ENCODE assay signal across 9 cellular contexts in genomic region chr17:64599187-64599676, GRCh38.
DNase-seq lines count a peak whose midpoint lies in the region; ATAC-seq and TF ChIP-seq lines count a peak whose summit lies in the region.
"Had no signal": no experiment of that assay in that cellular context is flagged by ENCODE, and none has a peak within 500 bp of the region (broad histone marks: within the 10 kb centered on the region; RNA-seq: fewer than 3 reads in every experiment).

No MANE protein-coding gene starts in this region.

- H3K4me2 ChIP-seq in DND-41 (ENCODE audit: insufficient read depth, low read length): no peak overlapping the region

- peaks cover 55% of the 10 kb centered on the region for H3K79me2 ChIP-seq in DND-41 (ENCODE audit: insufficient read depth, low read length)

- H2AFZ ChIP-seq in DND-41 (ENCODE audit: low read depth, low read length): no peak overlapping the region

- H3K9me3 Mint-ChIP-seq in HFFc6: no peaks in the 10 kb centered on the region
- H3K9me3 Mint-ChIP-seq in activated naive CD4-positive, alpha-beta T cell treated with anti-CD3 and anti-CD28 coated beads, Interleukin-2, amount 10 ng/mL, durations not matched to agents 7 days and 5 days: no peaks in the 10 kb centered on the region

- no peaks in the 10 kb centered on the region for H3K9me3 ChIP-seq in DND-41 (ENCODE audit: insufficient read depth, low read length, severe bottlenecking)
- no peaks in the 10 kb centered on the region for H3K9me3 ChIP-seq in uterus

- peaks cover 23% of the 10 kb centered on the region; the same call in 1 of the 2 replicates for H3K36me3 ChIP-seq in DND-41 (ENCODE audit: insufficient read depth, low read length)
- H3K36me3 ChIP-seq in uterus: no peaks in the 10 kb centered on the region

- no peaks in the 10 kb centered on the region for H3K27me3 Mint-ChIP-seq in HFFc6 (ENCODE audit: insufficient read depth)
- no peaks in the 10 kb centered on the region for H3K27me3 Mint-ChIP-seq in activated naive CD4-positive, alpha-beta T cell treated with anti-CD3 and anti-CD28 coated beads, Interleukin-2, amount 10 ng/mL, durations not matched to agents 7 days and 5 days

- ATAC-seq in DND-41 (ENCODE audit: insufficient read depth, low read depth): peak; percentile 93
- ATAC-seq in SK-N-SH treated with all-trans-retinoic acid at 6 μM for 48 hours: peak; percentile 25; the same call in 2 of the 3 replicates

- peak; percentile 57 for DNase-seq in DND-41
- no peak for DNase-seq in HFFc6
- peak; percentile 77 for DNase-seq in activated naive CD4-positive, alpha-beta T cell treated with anti-CD3 and anti-CD28 coated beads, Interleukin-2, amount 10 ng/mL, durations not matched to agents 7 days and 5 days
- DNase-seq in stimulated activated CD4-positive, alpha-beta T cell treated with anti-CD3 and anti-CD28 coated beads, Interleukin-4, amount 100 ng/mL, for 24 hours: peak; percentile 54
- DNase-seq in LoVo (ENCODE audit: low spot score): no peak
- DNase-seq in uterus: no peak
- DNase-seq in DMS79 (lab: John Stamatoyannopoulos, UW): no peak

- H3K4me1 ChIP-seq in DND-41 (ENCODE audit: insufficient read depth, low read length) (peaks cover 14% of the 10 kb centered on the region), uterus (no peaks in the 10 kb centered on the region)

- 0 out of 2 replicates have a peak overlapping the region, but pooled peaks have one; percentile 0 for H3K27ac ChIP-seq in DND-41 (ENCODE audit: low read length)
- no peak overlapping the region for H3K27ac ChIP-seq in uterus
- H3K27ac ChIP-seq: cardiac muscle cell had no signal

- TF ChIP-seq POLR2A in uterus (IDR thresholded peaks at IDR 0.05): no peak

- no peak overlapping the region for H3K4me3 ChIP-seq in DND-41 (ENCODE audit: low read depth in 1 of 2, low read length in 2 of 2)
- H3K4me3 ChIP-seq in uterus: no peak overlapping the region
- H3K4me3 ChIP-seq: cardiac muscle cell had no signal

- H3K27me3 ChIP-seq in DND-41 (ENCODE audit: insufficient read depth, low read length, poor library complexity) (no peaks in the 10 kb centered on the region), uterus (no peaks in the 10 kb centered on the region)
- H3K27me3 ChIP-seq: cardiac muscle cell had no signal

- intact Hi-C loops in uterus (cut with DNase I; ENCODE audit: low total_unique reads): no loop called here

- H3K4me3 Mint-ChIP-seq in HFFc6: no peak overlapping the region
- peak overlapping the region; percentile 30 for H3K4me3 Mint-ChIP-seq in activated naive CD4-positive, alpha-beta T cell treated with anti-CD3 and anti-CD28 coated beads, Interleukin-2, amount 10 ng/mL, durations not matched to agents 7 days and 5 days

- peaks cover 14% of the 10 kb centered on the region for H3K36me3 Mint-ChIP-seq in HFFc6 (ENCODE audit: low read depth)
- H3K36me3 Mint-ChIP-seq in activated naive CD4-positive, alpha-beta T cell treated with anti-CD3 and anti-CD28 coated beads, Interleukin-2, amount 10 ng/mL, durations not matched to agents 7 days and 5 days: peaks cover 10% of the 10 kb centered on the region

- no peak overlapping the region for H3K9ac ChIP-seq in DND-41 (ENCODE audit: low read depth, low read length)

- H3K27ac Mint-ChIP-seq in HFFc6: peak overlapping the region; percentile 68
- peak overlapping the region; percentile 29 for H3K27ac Mint-ChIP-seq in activated naive CD4-positive, alpha-beta T cell treated with anti-CD3 and anti-CD28 coated beads, Interleukin-2, amount 10 ng/mL, durations not matched to agents 7 days and 5 days

- CTCF ChIA-PET in activated naive CD4-positive, alpha-beta T cell treated with anti-CD3 and anti-CD28 coated beads, Interleukin-2, amount 10 ng/mL, durations not matched to agents 7 days and 5 days (lab: Charles Lee): interaction anchor here (1.0 to 2.4 kb wide), 4 partner anchors 19 to 140 kb away, joined by 4 to 6 read pairs (median 4); no protein-coding TSS in a partner anchor

- peaks cover 16% of the 10 kb centered on the region for H4K20me1 ChIP-seq in DND-41 (ENCODE audit: insufficient read depth, low read length)

- TF ChIP-seq CTCF in DND-41 (IDR thresholded peaks at IDR 0.05; ENCODE audit: borderline replicate concordance, extremely low read depth, low read length, poor library complexity, severe bottlenecking) (no peak), HFFc6 (IDR thresholded peaks at IDR 0.05) (no peak), uterus (IDR thresholded peaks at IDR 0.05) (no peak)

- H3K4me1 Mint-ChIP-seq in HFFc6 (ENCODE audit: low read depth): peaks cover 73% of the 10 kb centered on the region
- H3K4me1 Mint-ChIP-seq in activated naive CD4-positive, alpha-beta T cell treated with anti-CD3 and anti-CD28 coated beads, Interleukin-2, amount 10 ng/mL, durations not matched to agents 7 days and 5 days: peaks cover 33% of the 10 kb centered on the region

TF ChIP-seq in SK-N-SH treated with all-trans-retinoic acid at 6 μM for 48 hours, 23 proteins besides CTCF, POLR2A, EP300 and RAD21:
- TF ChIP-seq ZNF565 (CRISPR knock-in tag; conservative IDR thresholded peaks at IDR 0.05; ENCODE audit: low read depth) (no peak), TCF4 (CRISPR knock-in tag; IDR thresholded peaks at IDR 0.05; ENCODE audit: borderline replicate concordance) (no peak), ZNF8 (CRISPR knock-in tag; IDR thresholded peaks at IDR 0.05) (no peak), ZFP3 (CRISPR knock-in tag; IDR thresholded peaks at IDR 0.05) (no peak), ISL1 (CRISPR knock-in tag; IDR thresholded peaks at IDR 0.05) (no peak)

Comparison
In these comparisons a context has a peak if more than half of its experiments do, and no peak if none do; other contexts are left out.
1. DNase-seq: peak in DND-41 (single experiment), activated naive CD4-positive, alpha-beta T cell treated with anti-CD3 and anti-CD28 coated beads, Interleukin-2, amount 10 ng/mL, durations not matched to agents 7 days and 5 days (single experiment) and stimulated activated CD4-positive, alpha-beta T cell treated with anti-CD3 and anti-CD28 coated beads, Interleukin-4, amount 100 ng/mL, for 24 hours (single experiment); none in HFFc6 (single experiment), LoVo (single experiment), uterus (0 of 2) and DMS79 (single experiment).